ENCODE assay signal across 16 cellular contexts in genomic region chr1:10252508-10252907, GRCh38. TPM values are rescaled to one million over a fixed set of nuclear protein-coding genes. Genes with fewer than 3 reads are reported as not detected.
DNase-seq lines count a peak whose midpoint lies in the region; ATAC-seq and TF ChIP-seq lines count a peak whose summit lies in the region.
"Had no signal": no experiment of that assay in that cellular context is flagged by ENCODE, and none has a peak within 500 bp of the region (broad histone marks: within the 10 kb centered on the region; RNA-seq: fewer than 3 reads in every experiment).

No MANE protein-coding gene starts in this region.

- H3K4me3 ChIP-seq in BLaER1 treated with 17β-estradiol and CSF1 and Interleukin-3, amounts not matched to agents 10 nM and 100 nM = no peak overlapping the region
- no peak overlapping the region for H3K4me3 ChIP-seq in MM.1S (ENCODE audit: low read length)
- no peak overlapping the region for H3K4me3 ChIP-seq in choroid plexus epithelial cell (ENCODE audit: low read depth, low read length)
- no peak overlapping the region for H3K4me3 ChIP-seq in mesodermal cell (ENCODE audit: extremely low read depth, insufficient read depth, low read length, poor library complexity, severe bottlenecking)
- H3K4me3 ChIP-seq: SK-N-MC had no signal

- H3K4me1 ChIP-seq in BLaER1 treated with 17β-estradiol and CSF1 and Interleukin-3, amounts not matched to agents 10 nM and 100 nM = peaks cover 37 to 52% (median 45%) of the 10 kb centered on the region in 10 experiments
- H3K4me1 ChIP-seq in MM.1S (ENCODE audit: low read length) = peaks cover 35% of the 10 kb centered on the region
- peaks cover 6% of the 10 kb centered on the region for H3K4me1 ChIP-seq in mesodermal cell (ENCODE audit: control insufficient read depth, insufficient read depth, low read length, poor library complexity, severe bottlenecking)

- H3K27ac Mint-ChIP-seq in effector memory CD8-positive, alpha-beta T cell = no peak overlapping the region
- H3K27ac Mint-ChIP-seq: B cell; naive thymus-derived CD4-positive, alpha-beta T cell had no signal

- peak overlapping the region in 4 of 11 experiments; percentile 17 to 96 (median 90); a peak in 7 of 22 replicates for H3K27ac ChIP-seq in BLaER1 treated with 17β-estradiol and CSF1 and Interleukin-3, amounts not matched to agents 10 nM and 100 nM
- H3K27ac ChIP-seq in MM.1S (ENCODE audit: low read length) (peak overlapping the region; percentile 93; the same call in 1 of the 2 replicates), mesodermal cell (ENCODE audit: low read depth, low read length, severe bottlenecking) (peak overlapping the region; percentile 5)
- H3K27ac ChIP-seq: SK-N-MC had no signal

- H3K4me1 Mint-ChIP-seq in effector memory CD8-positive, alpha-beta T cell (ENCODE audit: low read depth in 2 of 2) = peaks cover 0 to 4% of the 10 kb centered on the region in 2 donors
- H3K4me1 Mint-ChIP-seq: stimulated activated naive CD8-positive, alpha-beta T cell treated with anti-CD3 and anti-CD28 coated beads, Interleukin-15, amount 100 ng/mL, for 72 hours had no signal

- peaks cover 7% of the 10 kb centered on the region for H3K36me3 Mint-ChIP-seq in effector memory CD8-positive, alpha-beta T cell (ENCODE audit: insufficient read depth)

- peak overlapping the region in 2 of 11 experiments; percentile 38 to 58; a peak in 5 of 22 replicates for H3K9ac ChIP-seq in BLaER1 treated with 17β-estradiol and CSF1 and Interleukin-3, amounts not matched to agents 10 nM and 100 nM
- no peak overlapping the region for H3K9ac ChIP-seq in MM.1S (ENCODE audit: low read length)

- H3K4me2 ChIP-seq in BLaER1 treated with 17β-estradiol and CSF1 and Interleukin-3, amounts not matched to agents 10 nM and 100 nM = peak overlapping the region; percentile 22 to 87 (median 55); a peak in 12 of 22 replicates
- H3K4me2 ChIP-seq in MM.1S (ENCODE audit: low read depth, low read length) = peak overlapping the region; percentile 30; the same call in 1 of the 2 replicates

- H3K9me2 ChIP-seq in MM.1S (replicated peaks; ENCODE audit: insufficient read depth, low read length) = no peaks in the 10 kb centered on the region

- intact Hi-C loops in posterior cingulate gyrus (cut with DNase I) (no loop called here), posterior vena cava (cut with DNase I) (no loop called here)

- no peak overlapping the region for H3K4me3 Mint-ChIP-seq in effector memory CD8-positive, alpha-beta T cell
- H3K4me3 Mint-ChIP-seq: B cell; naive thymus-derived CD4-positive, alpha-beta T cell; stimulated activated naive CD8-positive, alpha-beta T cell treated with anti-CD3 and anti-CD28 coated beads, Interleukin-15, amount 100 ng/mL, for 72 hours had no signal

- no peaks in the 10 kb centered on the region for H3K27me3 ChIP-seq in BLaER1 treated with 17β-estradiol and CSF1 and Interleukin-3, amounts not matched to agents 10 nM and 100 nM
- H3K27me3 ChIP-seq in MM.1S (replicated peaks; ENCODE audit: insufficient read depth, low read length) = no peaks in the 10 kb centered on the region

- no peak overlapping the region for H2AFZ ChIP-seq in MM.1S (ENCODE audit: low read length)

- H3K79me2 ChIP-seq in MM.1S (ENCODE audit: low read length) = peaks cover 71% of the 10 kb centered on the region

- TF ChIP-seq CTCF in MM.1S (IDR thresholded peaks at IDR 0.05; ENCODE audit: low read length) = no peak
- TF ChIP-seq CTCF in choroid plexus epithelial cell (conservative IDR thresholded peaks at IDR 0.05; ENCODE audit: low read depth, low read length) = no peak

- no peaks in the 10 kb centered on the region for H3K27me3 Mint-ChIP-seq in effector memory CD8-positive, alpha-beta T cell
- H3K27me3 Mint-ChIP-seq: B cell; naive thymus-derived CD4-positive, alpha-beta T cell; stimulated activated naive CD8-positive, alpha-beta T cell treated with anti-CD3 and anti-CD28 coated beads, Interleukin-15, amount 100 ng/mL, for 72 hours had no signal

- H4K20me1 ChIP-seq in BLaER1 treated with 17β-estradiol and CSF1 and Interleukin-3, amounts not matched to agents 10 nM and 100 nM = peaks cover 0 to 50% (median 4%) of the 10 kb centered on the region in 11 experiments; a peak in 10 of 22 replicates
- no peaks in the 10 kb centered on the region for H4K20me1 ChIP-seq in MM.1S (ENCODE audit: insufficient read depth, low read length)

- peaks cover 32% of the 10 kb centered on the region for H3F3A ChIP-seq in MM.1S (ENCODE audit: insufficient read depth, low read length)

- H3K9me3 Mint-ChIP-seq in effector memory CD8-positive, alpha-beta T cell = no peaks in the 10 kb centered on the region
- H3K9me3 Mint-ChIP-seq: naive thymus-derived CD4-positive, alpha-beta T cell; stimulated activated naive CD8-positive, alpha-beta T cell treated with anti-CD3 and anti-CD28 coated beads, Interleukin-15, amount 100 ng/mL, for 72 hours had no signal

- WGBS in mesodermal cell (ENCODE audit: insufficient coverage in 2 of 2), 2 experiments = 94 to 98% methylated on average over 5 to 6 of the region's 6 CpGs

- peaks cover 13 to 24% (median 19%) of the 10 kb centered on the region in 11 experiments; a peak in 19 of 22 replicates for H3K36me3 ChIP-seq in BLaER1 treated with 17β-estradiol and CSF1 and Interleukin-3, amounts not matched to agents 10 nM and 100 nM
- H3K36me3 ChIP-seq in MM.1S (replicated peaks; ENCODE audit: insufficient read depth, low read length) (no peaks in the 10 kb centered on the region), mesodermal cell (ENCODE audit: control insufficient read depth, insufficient read depth, low read length) (peaks cover 36% of the 10 kb centered on the region)

- ATAC-seq in effector memory CD8-positive, alpha-beta T cell (replicated peaks) = no peak

- peaks cover 0 to 13% (median 0%) of the 10 kb centered on the region in 11 experiments; a peak in 2 of 22 replicates for H3K9me3 ChIP-seq in BLaER1 treated with 17β-estradiol and CSF1 and Interleukin-3, amounts not matched to agents 10 nM and 100 nM (replicated peaks in 1 of 11)
- H3K9me3 ChIP-seq in MM.1S (replicated peaks; ENCODE audit: insufficient read depth, low read length) (no peaks in the 10 kb centered on the region), mesodermal cell (ENCODE audit: control insufficient read depth, low read length) (peaks cover 4% of the 10 kb centered on the region)

- DNase-seq in MM.1S (no peak), choroid plexus epithelial cell (ENCODE audit: low read depth) (peak; percentile 31), posterior cingulate gyrus (no peak), posterior vena cava (ENCODE audit: low spot score) (no peak)
- no peak for DNase-seq in stimulated activated CD4-positive, alpha-beta T cell treated with anti-CD3 and anti-CD28 coated beads, Interleukin-2, amount 100 ng/mL, for 24 hours
- DNase-seq in effector memory CD8-positive, alpha-beta T cell = no peak
- DNase-seq: activated naive CD4-positive, alpha-beta T cell treated with Interleukin-2 at 50 U/mL for 16 hours; effector CD8-positive, alpha-beta T cell; GOT3; naive thymus-derived CD4-positive, alpha-beta T cell; NCI-H446 treated with DMSO at 0.1 percent for 48 hours; stimulated activated naive CD8-positive, alpha-beta T cell treated with anti-CD3 and anti-CD28 coated beads, Interleukin-15, amount 100 ng/mL, for 72 hours had no signal

RNA-seq across cellular contexts. Expression of gene KIF1B, which starts 42.1 kb away (rescaled TPM):
- 52.8 TPM for polyA plus RNA-seq in mesodermal cell (2013, experiment 1 of 2)
- polyA plus RNA-seq in mesodermal cell (2013, experiment 2 of 2) = 45.4 TPM
- 10 to 100 TPM; 47.9 to 79.4 TPM for total RNA-seq in posterior vena cava
